Comparison of ENCODE assay signal across 21 cellular contexts in the genomic region with DNA sequence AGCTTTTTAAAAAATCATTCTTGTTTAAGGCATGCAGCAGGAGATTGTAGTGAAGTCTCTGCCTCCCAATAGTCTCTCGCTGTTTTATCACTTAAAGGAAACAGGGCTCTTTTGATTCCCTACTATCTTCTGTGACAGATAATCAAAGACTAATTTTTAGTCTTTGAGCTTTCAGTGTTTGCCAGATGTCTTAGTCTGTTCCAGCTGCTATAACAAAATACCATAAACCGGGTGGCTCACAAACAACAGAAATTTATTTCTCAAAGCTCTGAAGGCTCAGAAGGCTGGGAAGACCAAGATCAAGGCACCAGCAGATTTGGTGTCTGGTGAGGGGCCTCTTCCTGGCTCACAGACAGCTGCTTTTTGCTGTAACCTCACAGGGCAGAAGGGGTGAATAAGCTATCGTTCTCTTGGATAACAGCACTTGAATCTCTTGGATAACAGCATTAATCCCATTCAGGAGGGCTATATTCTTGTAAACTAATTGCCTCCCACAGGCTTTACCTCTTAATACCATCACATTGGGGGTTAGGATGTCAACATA. TPM values are rescaled to one million over a fixed set of nuclear protein-coding genes. Genes with fewer than 3 reads are reported as not detected.
DNase-seq lines count a peak whose midpoint lies in the region; ATAC-seq and TF ChIP-seq lines count a peak whose summit lies in the region.
"Had no signal": no experiment of that assay in that cellular context is flagged by ENCODE, and none has a peak within 500 bp of the region (broad histone marks: within the 10 kb centered on the region; RNA-seq: fewer than 3 reads in every experiment).

No MANE protein-coding gene starts in this region.

- peak overlapping the region; percentile 13 for H3K4me3 Mint-ChIP-seq in natural killer cell
- no peak overlapping the region for H3K4me3 Mint-ChIP-seq in natural killer cell treated with Interleukin-12 subunit alpha and Interleukin-12 subunit beta and Interleukin-15 and Interleukin-18, amount 100 ng/mL, for 72 hours
- H3K4me3 Mint-ChIP-seq in activated naive CD8-positive, alpha-beta T cell, result peak overlapping the region; percentile 64
- H3K4me3 Mint-ChIP-seq: dendritic cell treated with granulocyte-macrophage colony-stimulating factor and Interleukin-4, amounts not matched to agents 40 ng/mL and 50 ng/mL, for 4 days had no signal

- no peak overlapping the region for H3K4me3 ChIP-seq in thymus (ENCODE audit: low read length)
- H3K4me3 ChIP-seq in body of pancreas, result no peak overlapping the region
- H3K4me3 ChIP-seq: cardiac muscle cell, left lung had no signal

- peaks cover 14 to 16% of the 10 kb centered on the region in 2 donors for H3K4me1 Mint-ChIP-seq in natural killer cell
- H3K4me1 Mint-ChIP-seq in natural killer cell treated with Interleukin-12 subunit alpha and Interleukin-12 subunit beta and Interleukin-15 and Interleukin-18, amount 100 ng/mL, for 72 hours (ENCODE audit: low read depth in 2 of 2), result peaks cover 24 to 34% of the 10 kb centered on the region in 2 donors
- peaks cover 56% of the 10 kb centered on the region for H3K4me1 Mint-ChIP-seq in activated naive CD8-positive, alpha-beta T cell (ENCODE audit: low read depth)

- H3K27me3 ChIP-seq in thymus (ENCODE audit: control insufficient read depth, insufficient read depth) (no peaks in the 10 kb centered on the region), body of pancreas (no peaks in the 10 kb centered on the region)
- H3K27me3 ChIP-seq: cardiac muscle cell, left lung, spleen had no signal

- no peak for TF ChIP-seq POLR2A in body of pancreas (IDR thresholded peaks at IDR 0.05)

- H3K27ac ChIP-seq in KOPT-K1 (ENCODE audit: low read depth, low read length, poor library complexity, severe bottlenecking), result peak overlapping the region; percentile 64
- peak overlapping the region; percentile 60 for H3K27ac ChIP-seq in thymus (ENCODE audit: low read depth)
- peak overlapping the region in 1 of 4 donors; percentile 39 for H3K27ac ChIP-seq in body of pancreas
- H3K27ac ChIP-seq: cardiac muscle cell, left lung, neutrophil had no signal

- H3K9me3 Mint-ChIP-seq in natural killer cell, result peaks cover 2 to 3% of the 10 kb centered on the region in 2 donors
- H3K9me3 Mint-ChIP-seq in natural killer cell treated with Interleukin-12 subunit alpha and Interleukin-12 subunit beta and Interleukin-15 and Interleukin-18, amount 100 ng/mL, for 72 hours, result peaks cover 5% of the 10 kb centered on the region
- H3K9me3 Mint-ChIP-seq in activated naive CD8-positive, alpha-beta T cell (ENCODE audit: low read depth), result peaks cover 3% of the 10 kb centered on the region
- H3K9me3 Mint-ChIP-seq: dendritic cell treated with granulocyte-macrophage colony-stimulating factor and Interleukin-4, amounts not matched to agents 40 ng/mL and 50 ng/mL, for 4 days had no signal

- ATAC-seq in natural killer cell (no peak), body of pancreas (no peak)
- no peak for ATAC-seq in natural killer cell treated with Interleukin-12 subunit alpha and Interleukin-12 subunit beta and Interleukin-15 and Interleukin-18, amount 100 ng/mL, for 72 hours
- ATAC-seq: left lung had no signal

- no peaks in the 10 kb centered on the region for H3K27me3 Mint-ChIP-seq in natural killer cell (ENCODE audit: low read depth in 2 of 2)
- no peaks in the 10 kb centered on the region for H3K27me3 Mint-ChIP-seq in natural killer cell treated with Interleukin-12 subunit alpha and Interleukin-12 subunit beta and Interleukin-15 and Interleukin-18, amount 100 ng/mL, for 72 hours
- H3K27me3 Mint-ChIP-seq in activated naive CD8-positive, alpha-beta T cell, result no peaks in the 10 kb centered on the region
- H3K27me3 Mint-ChIP-seq: dendritic cell treated with granulocyte-macrophage colony-stimulating factor and Interleukin-4, amounts not matched to agents 40 ng/mL and 50 ng/mL, for 4 days had no signal

- no peak for TF ChIP-seq CTCF in natural killer cell (IDR thresholded peaks at IDR 0.05)
- TF ChIP-seq CTCF in body of pancreas (IDR thresholded peaks at IDR 0.05), result no peak

- intact Hi-C loops in natural killer cell (cut with micrococcal nuclease) (no loop called here), body of pancreas (cut with DNase I) (no loop called here)

- no peaks in the 10 kb centered on the region for H3K36me3 ChIP-seq in KOPT-K1 (ENCODE audit: insufficient read depth, low read length)
- H3K36me3 ChIP-seq in thymus (ENCODE audit: control insufficient read depth, insufficient read depth), result no peaks in the 10 kb centered on the region
- H3K36me3 ChIP-seq in body of pancreas (replicated peaks in 1 of 2; ENCODE audit: insufficient read depth in 1 of 2, low read depth in 2 of 2), result no peaks in the 10 kb centered on the region
- H3K36me3 ChIP-seq: cardiac muscle cell, left lung, neutrophil, spleen had no signal

- H3K4me1 ChIP-seq in thymus (ENCODE audit: control insufficient read depth, insufficient read depth, low read length) (peaks cover 23% of the 10 kb centered on the region), body of pancreas (peaks cover 18% of the 10 kb centered on the region)

- peaks cover 9% of the 10 kb centered on the region for H3K36me3 Mint-ChIP-seq in natural killer cell
- H3K36me3 Mint-ChIP-seq in natural killer cell treated with Interleukin-12 subunit alpha and Interleukin-12 subunit beta and Interleukin-15 and Interleukin-18, amount 100 ng/mL, for 72 hours, result peaks cover 23% of the 10 kb centered on the region
- H3K36me3 Mint-ChIP-seq in activated naive CD8-positive, alpha-beta T cell, result peaks cover 2% of the 10 kb centered on the region

- H3K27ac Mint-ChIP-seq in natural killer cell, result no peak overlapping the region
- peak overlapping the region in 1 of 2 donors; percentile 80 for H3K27ac Mint-ChIP-seq in natural killer cell treated with Interleukin-12 subunit alpha and Interleukin-12 subunit beta and Interleukin-15 and Interleukin-18, amount 100 ng/mL, for 72 hours
- peak overlapping the region; percentile 93 for H3K27ac Mint-ChIP-seq in activated naive CD8-positive, alpha-beta T cell
- H3K27ac Mint-ChIP-seq: dendritic cell treated with granulocyte-macrophage colony-stimulating factor and Interleukin-4, amounts not matched to agents 40 ng/mL and 50 ng/mL, for 4 days had no signal

- 19% methylated on average over 3 of the region's 3 CpGs for WGBS in thymus
- WGBS in body of pancreas, 2 donors, result 83 to 93% methylated on average over 3 of the region's 3 CpGs

- H3K9me3 ChIP-seq in KOPT-K1 (ENCODE audit: insufficient read depth, low read length, poor library complexity, severe bottlenecking) (peaks cover 10% of the 10 kb centered on the region), thymus (ENCODE audit: control insufficient read depth) (no peaks in the 10 kb centered on the region), body of pancreas (no peaks in the 10 kb centered on the region)
- H3K9me3 ChIP-seq: left lung, neutrophil had no signal

- no peak for DNase-seq in natural killer cell
- no peak for DNase-seq in natural killer cell treated with Interleukin-12 subunit alpha and Interleukin-12 subunit beta and Interleukin-15 and Interleukin-18, amount 100 ng/mL, for 72 hours (ENCODE audit: low spot score)
- DNase-seq in body of pancreas, result no peak
- no peak for DNase-seq in NCI-H1417 (lab: John Stamatoyannopoulos, UW)
- DNase-seq: activated CD4-positive, alpha-beta T cell treated with anti-CD3 and anti-CD28 coated beads, Interleukin-2, amount 50 U/mL, for 4 hours; AML-193; amniotic stem cell; immature natural killer cell; left lung; NCI-H1436; NCI-H774; SIG-M5; spleen; stimulated activated CD4-positive, alpha-beta T cell treated with anti-CD3 and anti-CD28 coated beads, Interleukin-4, amount 100 ng/mL, for 24 hours; T-helper 1 cell had no signal

RNA-seq across cellular contexts. Expression of a gene that starts 37.8 kb away (rescaled TPM):
- 100 to 1,000 TPM; 264 to 339 (median 304) TPM for total RNA-seq in natural killer cell
- 100 to 1,000 TPM; 133 to 241 TPM for total RNA-seq in natural killer cell treated with Interleukin-12 subunit alpha and Interleukin-12 subunit beta and Interleukin-15 and Interleukin-18, amount 100 ng/mL, for 72 hours
- 13.9 TPM for polyA plus RNA-seq in thymus
- total RNA-seq in body of pancreas, result 1 to 10 TPM in 1 of 2 donors, under 1 TPM in 1; 0.52 to 2.6 TPM

RNA-seq across cellular contexts. Expression of a gene that starts 56.6 kb away (rescaled TPM):
- under 1 TPM; 0.21 to 0.80 (median 0.29) TPM for total RNA-seq in natural killer cell
- total RNA-seq in natural killer cell treated with Interleukin-12 subunit alpha and Interleukin-12 subunit beta and Interleukin-15 and Interleukin-18, amount 100 ng/mL, for 72 hours, result 1 to 10 TPM; 6.3 to 9.3 TPM
- 28.5 TPM for polyA plus RNA-seq in thymus
- 10 to 100 TPM; 68.0 to 77.8 TPM for total RNA-seq in body of pancreas
- polyA plus RNA-seq: immature natural killer cell had no signal

Comparison
In these comparisons a context has a peak if more than half of its experiments do, and no peak if none do; other contexts are left out.
1. RNA of a gene that starts 37.8 kb away (total RNA-seq): 264 to 339 TPM in natural killer cell and 133 to 241 TPM in natural killer cell treated with Interleukin-12 subunit alpha and Interleukin-12 subunit beta and Interleukin-15 and Interleukin-18, amount 100 ng/mL, for 72 hours; 0.52 to 2.6 TPM in body of pancreas; every median in the first group is over 10 times any median in the second.
2. RNA of a gene that starts 56.6 kb away (total RNA-seq): 68.0 to 77.8 TPM in body of pancreas; 6.3 to 9.3 TPM in natural killer cell treated with Interleukin-12 subunit alpha and Interleukin-12 subunit beta and Interleukin-15 and Interleukin-18, amount 100 ng/mL, for 72 hours and 0.21 to 0.80 TPM in natural killer cell; every median in the first group is over 4 times any median in the second.